ENCODE assay signal across 8 cellular contexts in the genomic region with DNA sequence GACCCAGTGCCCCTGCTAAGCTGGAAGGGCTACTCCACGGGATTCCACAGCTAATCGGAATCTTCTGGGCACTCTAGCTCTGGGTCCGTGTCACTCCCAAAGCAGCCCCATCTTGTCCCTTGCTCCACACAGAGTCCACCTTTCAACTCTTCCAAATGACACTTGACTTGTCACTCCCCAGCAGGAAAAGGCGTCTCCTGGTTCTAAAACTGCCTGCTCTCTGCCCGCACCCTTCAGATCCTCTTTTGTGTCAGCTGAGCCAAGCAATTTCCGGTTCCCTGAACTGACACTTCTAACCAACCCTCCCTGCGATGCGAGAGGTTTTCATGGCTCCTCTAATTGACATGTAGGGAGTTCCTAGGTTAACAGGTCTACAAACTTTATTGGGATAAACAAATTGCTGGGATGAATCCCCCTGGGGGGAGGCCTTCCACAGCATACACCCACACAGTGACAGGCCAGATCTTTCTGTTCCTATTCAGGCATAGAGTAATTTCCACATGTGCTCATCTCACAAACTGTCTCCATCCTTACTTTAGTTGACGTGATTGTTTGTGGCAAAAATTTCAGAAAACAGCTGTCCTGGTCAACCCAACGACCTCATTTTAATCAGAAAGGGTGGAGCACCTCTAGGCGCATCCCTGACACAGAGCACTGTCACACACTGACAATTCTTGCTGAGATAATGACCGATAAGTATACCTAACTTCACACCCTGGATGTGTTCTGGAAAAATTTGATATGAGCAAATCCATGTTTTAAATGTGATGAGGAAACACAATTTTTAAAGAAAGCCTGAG.
DNase-seq lines count a peak whose midpoint lies in the region; ATAC-seq, FAIRE-seq and TF ChIP-seq lines count a peak whose summit lies in the region.

No MANE protein-coding gene starts in this region.

- CTCF ChIA-PET in HepG2 (lab: Yijun Ruan, JAX; ENCODE audit: low intra/inter-chr PET ratio, low total read pairs): no interaction called here
- CTCF ChIA-PET in activated CD4-positive, alpha-beta memory T cell treated with anti-CD3 and anti-CD28 coated beads for 36 hours (lab: Charles Lee): interaction anchor here (0.6 to 1.7 kb wide), 4 partner anchors 9 to 70 kb away, joined by 3 to 4 read pairs (median 3); no protein-coding TSS in a partner anchor

- peak overlapping the region; percentile 33 for H3K4me3 Mint-ChIP-seq in activated CD4-positive, alpha-beta memory T cell treated with anti-CD3 and anti-CD28 coated beads for 36 hours

- H3K4me2 ChIP-seq in HepG2 (ENCODE audit: low read depth, low read length): no peak overlapping the region

- TF ChIP-seq RAD21 in liver (IDR thresholded peaks at IDR 0.05): no peak
- TF ChIP-seq RAD21 in HepG2 (CRISPR knock-in tag; IDR thresholded peaks at IDR 0.05): no peak

- no peaks in the 10 kb centered on the region for H3K36me3 Mint-ChIP-seq in activated CD4-positive, alpha-beta memory T cell treated with anti-CD3 and anti-CD28 coated beads for 36 hours

- no peak overlapping the region for H3K4me3 ChIP-seq in liver (ENCODE audit: low read depth in 1 of 3, low read length in 3 of 3)
- no peak overlapping the region for H3K4me3 ChIP-seq in HepG2 (replicated peaks in 1 of 3; ENCODE audit: insufficient read depth in 1 of 3, low read depth in 2 of 3, low read length in 3 of 3)

- H3K9me3 Mint-ChIP-seq in activated CD4-positive, alpha-beta memory T cell treated with anti-CD3 and anti-CD28 coated beads for 36 hours: no peaks in the 10 kb centered on the region

- no TSS peak for BruUV-seq in HepG2 (replicated peaks; lab: Mats Ljungman, UMichigan)

- no peak for TF ChIP-seq CTCF in liver (IDR thresholded peaks at IDR 0.05; ENCODE audit: low read depth, low read length, missing input control)
- no peak for TF ChIP-seq CTCF in HepG2 (CRISPR knock-in tag; IDR thresholded peaks at IDR 0.05)

- H3K36me3 ChIP-seq in liver (ENCODE audit: control insufficient read depth in 4 of 4, insufficient read depth in 3 of 4, low read depth in 1 of 4, low read length in 3 of 4) (no peaks in the 10 kb centered on the region), HepG2 (replicated peaks in 1 of 2; ENCODE audit: control insufficient read depth in 1 of 2, insufficient read depth in 2 of 2, low read length in 2 of 2) (no peaks in the 10 kb centered on the region; a peak in 1 of 5 replicates)

- DNase-seq in HepG2 (ENCODE audit: low spot score): no peak
- DNase-seq in activated CD4-positive, alpha-beta memory T cell treated with anti-CD3 and anti-CD28 coated beads for 36 hours: peak; percentile 69
- DNase-seq in Right ventricle myocardium superior: peak; percentile 55
- DNase-seq in stimulated activated CD4-positive, alpha-beta T cell treated with anti-CD3 and anti-CD28 coated beads, Interleukin-1b, Interleukin-23, amount 100 ng/mL, for 48 hours: peak; percentile 43
- DNase-seq in NCI-H226: no peak

- TF ChIP-seq EP300 in HepG2 (IDR thresholded peaks at IDR 0.05; ENCODE audit: low read depth in 2 of 2, low read length in 2 of 2): no peak
- TF ChIP-seq EP300 in HepG2 (CRISPR knock-in tag; IDR thresholded peaks at IDR 0.05; ENCODE audit: borderline replicate concordance): no peak

- no peaks in the 10 kb centered on the region for H3K27me3 ChIP-seq in liver (ENCODE audit: control insufficient read depth in 4 of 4, insufficient read depth in 4 of 4, low read length in 3 of 4)
- no peaks in the 10 kb centered on the region for H3K27me3 ChIP-seq in HepG2 (ENCODE audit: control insufficient read depth in 1 of 2, insufficient read depth in 2 of 2, low read length in 2 of 2)

- H3K4me1 Mint-ChIP-seq in activated CD4-positive, alpha-beta memory T cell treated with anti-CD3 and anti-CD28 coated beads for 36 hours (ENCODE audit: low read depth): peaks cover 80% of the 10 kb centered on the region

- no peak overlapping the region for H2AFZ ChIP-seq in HepG2 (ENCODE audit: low read length)

- in situ Hi-C loops in HepG2 (cut with HindIII; ENCODE audit: extremely low pct_ligation_motif_present, low pct_unique_long_range_greater_than_20kb): no loop called here

- H4K20me1 ChIP-seq in HepG2 (ENCODE audit: insufficient read depth, low read length): peaks cover 26% of the 10 kb centered on the region

- intact Hi-C loops in HepG2 (cut with micrococcal nuclease; ENCODE audit: unreplicated experiment) (no loop called here), Right ventricle myocardium superior (cut with DNase I) (no loop called here)
- intact Hi-C loops in activated CD4-positive, alpha-beta memory T cell treated with anti-CD3 and anti-CD28 coated beads for 36 hours (cut with micrococcal nuclease): loop anchor here (1.0 to 2.0 kb wide), 2 partner anchors 17 to 54 kb away; no protein-coding TSS in a partner anchor

- 69% methylated on average over 12 of the region's 12 CpGs for WGBS in liver
- WGBS in HepG2 (ENCODE audit: low lambda C conversion rate): 93% methylated on average over 12 of the region's 12 CpGs

- ATAC-seq in HepG2 (no peak), Right ventricle myocardium superior (ENCODE audit: poor library complexity) (peak; percentile 51), GM18520 (IDR thresholded peaks at IDR 0.05; ENCODE audit: unreplicated experiment) (no peak), GM18519 (IDR thresholded peaks at IDR 0.05; ENCODE audit: low FRiP score, unreplicated experiment) (no peak)

- peak overlapping the region; percentile 53 for H3K27ac Mint-ChIP-seq in activated CD4-positive, alpha-beta memory T cell treated with anti-CD3 and anti-CD28 coated beads for 36 hours

- POLR2A ChIA-PET in HepG2 (lab: Yijun Ruan, JAX): no interaction called here
- POLR2A ChIA-PET in activated CD4-positive, alpha-beta memory T cell treated with anti-CD3 and anti-CD28 coated beads for 36 hours (lab: Charles Lee): no interaction called here

- no peaks in the 10 kb centered on the region for H3K27me3 Mint-ChIP-seq in activated CD4-positive, alpha-beta memory T cell treated with anti-CD3 and anti-CD28 coated beads for 36 hours

- TF ChIP-seq POLR2A in HepG2 (IDR thresholded peaks at IDR 0.05; ENCODE audit: insufficient read depth in 1 of 2, low read depth in 2 of 2, low read length in 2 of 2): no peak

- H3K4me1 ChIP-seq in liver (ENCODE audit: control insufficient read depth in 4 of 4, insufficient read depth in 4 of 4, low read length in 3 of 4) (peaks cover 0 to 3% (median 0%) of the 10 kb centered on the region in 4 donors), HepG2 (ENCODE audit: insufficient read depth, low read length) (no peaks in the 10 kb centered on the region)

- H3K9me3 ChIP-seq in liver (ENCODE audit: control insufficient read depth in 4 of 4, low read length in 3 of 4) (no peaks in the 10 kb centered on the region), HepG2 (ENCODE audit: low read length) (no peaks in the 10 kb centered on the region)

- H3K27ac ChIP-seq in liver (ENCODE audit: low read depth in 1 of 2, low read length in 2 of 2): peak overlapping the region; percentile 62 to 81
- H3K27ac ChIP-seq in HepG2 (ENCODE audit: extremely low read length, insufficient read depth, low read length): no peak overlapping the region

- peaks cover 42% of the 10 kb centered on the region for H3K79me2 ChIP-seq in HepG2 (ENCODE audit: insufficient read depth, low read length)

- FAIRE-seq in HepG2 (lab: Jason Lieb, UNC): no peak

- H3K9ac ChIP-seq in liver (ENCODE audit: low read depth in 1 of 2, low read length in 2 of 2): no peak overlapping the region
- no peak overlapping the region for H3K9ac ChIP-seq in HepG2 (ENCODE audit: insufficient read depth, low read depth, low read length)

TF ChIP-seq in liver, 16 proteins besides CTCF, POLR2A, EP300 and RAD21 (continues in another document):
- TF ChIP-seq HNF4A (conservative IDR thresholded peaks at IDR 0.05) (no peak), GABPA (IDR thresholded peaks at IDR 0.05 in 1 of 2, conservative IDR thresholded peaks at IDR 0.05 in 1 of 2) (no peak), EGR1 (IDR thresholded peaks at IDR 0.05; ENCODE audit: low read depth in 2 of 2) (no peak), FOXA1 (IDR thresholded peaks at IDR 0.05) (no peak), YY1 (IDR thresholded peaks at IDR 0.05) (no peak), JUND (IDR thresholded peaks at IDR 0.05) (no peak)
- TF ChIP-seq, protein P1, sequence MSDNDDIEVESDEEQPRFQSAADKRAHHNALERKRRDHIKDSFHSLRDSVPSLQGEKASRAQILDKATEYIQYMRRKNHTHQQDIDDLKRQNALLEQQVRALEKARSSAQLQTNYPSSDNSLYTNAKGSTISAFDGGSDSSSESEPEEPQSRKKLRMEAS (IDR thresholded peaks at IDR 0.05): no peak

TF ChIP-seq in HepG2, 621 proteins besides CTCF, POLR2A, EP300 and RAD21 (continues in another document):
- TF ChIP-seq MYC (CRISPR knock-in tag; IDR thresholded peaks at IDR 0.05; ENCODE audit: borderline replicate concordance) (no peak), ZNF850 (CRISPR knock-in tag; conservative IDR thresholded peaks at IDR 0.05) (no peak), BHLHE40 (IDR thresholded peaks at IDR 0.05; ENCODE audit: low read length) (no peak), U2AF2 (IDR thresholded peaks at IDR 0.05; ENCODE audit: low read depth, low read length) (no peak), ZNF33A (CRISPR knock-in tag; IDR thresholded peaks at IDR 0.05; ENCODE audit: borderline replicate concordance) (no peak), SKI (IDR thresholded peaks at IDR 0.05; ENCODE audit: partially characterized antibody) (no peak), SP5 (CRISPR knock-in tag; IDR thresholded peaks at IDR 0.05; ENCODE audit: borderline replicate concordance, low read depth) (no peak), PTBP1 (IDR thresholded peaks at IDR 0.05; ENCODE audit: low read depth, low read length, poor library complexity, severe bottlenecking) (no peak), IRF2 (CRISPR knock-in tag; IDR thresholded peaks at IDR 0.05) (no peak), U2AF1 (optimal IDR thresholded peaks at IDR 0.05; ENCODE audit: low read depth, low read length) (no peak), MTA1 (CRISPR knock-in tag; IDR thresholded peaks at IDR 0.05; ENCODE audit: borderline replicate concordance) (no peak), ATF7-NPFF (CRISPR knock-in tag; IDR thresholded peaks at IDR 0.05; ENCODE audit: low read depth) (no peak)
- TF ChIP-seq, protein P2, sequence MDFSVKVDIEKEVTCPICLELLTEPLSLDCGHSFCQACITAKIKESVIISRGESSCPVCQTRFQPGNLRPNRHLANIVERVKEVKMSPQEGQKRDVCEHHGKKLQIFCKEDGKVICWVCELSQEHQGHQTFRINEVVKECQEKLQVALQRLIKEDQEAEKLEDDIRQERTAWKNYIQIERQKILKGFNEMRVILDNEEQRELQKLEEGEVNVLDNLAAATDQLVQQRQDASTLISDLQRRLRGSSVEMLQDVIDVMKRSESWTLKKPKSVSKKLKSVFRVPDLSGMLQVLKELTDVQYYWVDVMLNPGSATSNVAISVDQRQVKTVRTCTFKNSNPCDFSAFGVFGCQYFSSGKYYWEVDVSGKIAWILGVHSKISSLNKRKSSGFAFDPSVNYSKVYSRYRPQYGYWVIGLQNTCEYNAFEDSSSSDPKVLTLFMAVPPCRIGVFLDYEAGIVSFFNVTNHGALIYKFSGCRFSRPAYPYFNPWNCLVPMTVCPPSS (IDR thresholded peaks at IDR 0.05): no peak

Comparison
In these comparisons a context has a peak if more than half of its experiments do, and no peak if none do; other contexts are left out.
1. DNase-seq: peak in activated CD4-positive, alpha-beta memory T cell treated with anti-CD3 and anti-CD28 coated beads for 36 hours (single experiment), Right ventricle myocardium superior (single experiment) and stimulated activated CD4-positive, alpha-beta T cell treated with anti-CD3 and anti-CD28 coated beads, Interleukin-1b, Interleukin-23, amount 100 ng/mL, for 48 hours (single experiment); none in HepG2 (single experiment) and NCI-H226 (single experiment).